Comparison of ENCODE assay signal across 8 cellular contexts in the genomic region with DNA sequence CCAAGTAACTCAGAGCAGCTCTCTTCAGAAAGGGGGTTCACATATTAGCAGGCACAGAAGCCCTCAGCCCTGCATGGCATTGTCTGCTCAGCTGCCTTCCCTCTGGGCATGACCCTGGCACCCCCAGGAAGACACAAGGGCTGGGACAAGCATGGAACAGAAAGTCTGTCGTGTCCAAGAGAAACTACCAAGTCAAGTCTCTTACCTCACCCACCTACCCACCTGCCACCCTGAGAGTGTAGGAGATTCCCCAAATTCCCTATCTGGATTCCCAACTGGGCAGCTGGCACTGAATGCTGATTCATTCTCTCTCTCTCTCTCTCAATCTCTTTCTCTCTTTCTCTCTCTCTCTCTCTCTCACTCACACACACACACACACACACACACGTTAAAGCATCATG. TPM values are rescaled to one million over a fixed set of nuclear protein-coding genes. Genes with fewer than 3 reads are reported as not detected.
DNase-seq lines count a peak whose midpoint lies in the region; ATAC-seq and TF ChIP-seq lines count a peak whose summit lies in the region.

No MANE protein-coding gene starts in this region.

- H3K27ac ChIP-seq in CD4-positive, alpha-beta T cell (ENCODE audit: low read depth, low read length): no peak overlapping the region
- H3K27ac ChIP-seq in colonic mucosa: peak overlapping the region; percentile 56

- H3K4me1 ChIP-seq in colonic mucosa: peaks cover 84% of the 10 kb centered on the region

- no peak overlapping the region for H3K4me3 ChIP-seq in colonic mucosa

- intact Hi-C loops in CD4-positive, alpha-beta T cell (cut with DNase I, micrococcal nuclease): loop anchor here (1.0 to 10.0 kb wide), 4 partner anchors 12 to 46 kb away; a partner anchor contains a TSS
- intact Hi-C loops in colonic mucosa (cut with DNase I): no loop called here

- H3K27me3 Mint-ChIP-seq in CD4-positive, alpha-beta T cell: no peaks in the 10 kb centered on the region
- no peaks in the 10 kb centered on the region for H3K27me3 Mint-ChIP-seq in nephron (ENCODE audit: low read depth)

- CTCF ChIA-PET in CD4-positive, alpha-beta T cell (lab: Charles Lee): interaction anchor here (0.6 to 1.2 kb wide), 6 partner anchors 9 to 68 kb away, joined by 3 to 5 read pairs (median 3); no protein-coding TSS in a partner anchor

- peak overlapping the region; percentile 46 to 91 for H3K9ac ChIP-seq in colonic mucosa (ENCODE audit: low read depth in 2 of 2, low read length in 2 of 2)

- no peaks in the 10 kb centered on the region for H3K9me3 ChIP-seq in CD4-positive, alpha-beta T cell (ENCODE audit: control insufficient read depth, low read length)
- no peaks in the 10 kb centered on the region for H3K9me3 ChIP-seq in colonic mucosa

- no peaks in the 10 kb centered on the region for H3K36me3 ChIP-seq in colonic mucosa

- no peak for TF ChIP-seq CTCF in CD4-positive, alpha-beta T cell (IDR thresholded peaks at IDR 0.05)
- no peak for TF ChIP-seq CTCF in colonic mucosa (IDR thresholded peaks at IDR 0.05)
- TF ChIP-seq CTCF in nephron (IDR thresholded peaks at IDR 0.05; ENCODE audit: unreplicated experiment in 3 of 3): no peak

- peak overlapping the region; percentile 86 for H3K4me3 Mint-ChIP-seq in CD4-positive, alpha-beta T cell
- H3K4me3 Mint-ChIP-seq in nephron: peak overlapping the region; percentile 49 to 76 (median 72)

- H3K4me1 Mint-ChIP-seq in CD4-positive, alpha-beta T cell (ENCODE audit: low read depth): peaks cover 97% of the 10 kb centered on the region
- peaks cover 96% of the 10 kb centered on the region for H3K4me1 Mint-ChIP-seq in nephron

- H3K27me3 ChIP-seq in CD4-positive, alpha-beta T cell (ENCODE audit: control insufficient read depth, insufficient read depth, low read length): no peaks in the 10 kb centered on the region
- H3K27me3 ChIP-seq in colonic mucosa: no peaks in the 10 kb centered on the region

- peaks cover 17% of the 10 kb centered on the region for H3K36me3 Mint-ChIP-seq in CD4-positive, alpha-beta T cell (ENCODE audit: low read depth)
- H3K36me3 Mint-ChIP-seq in nephron (ENCODE audit: low read depth): peaks cover 7% of the 10 kb centered on the region

- POLR2A ChIA-PET in CD4-positive, alpha-beta T cell (lab: Charles Lee): interaction anchor here (1.4 to 3.3 kb wide), 4 partner anchors 11 to 23 kb away, joined by 3 to 28 read pairs (median 16); no protein-coding TSS in a partner anchor

- peak overlapping the region; percentile 84 for H3K27ac Mint-ChIP-seq in CD4-positive, alpha-beta T cell
- H3K27ac Mint-ChIP-seq in nephron: peak overlapping the region; percentile 90 to 97 (median 94)

- no peaks in the 10 kb centered on the region for H3K9me3 Mint-ChIP-seq in CD4-positive, alpha-beta T cell
- H3K9me3 Mint-ChIP-seq in nephron: no peaks in the 10 kb centered on the region

- ATAC-seq in CD4-positive, alpha-beta T cell (ENCODE audit: poor library complexity): no peak
- no peak for ATAC-seq in HG03108 (IDR thresholded peaks at IDR 0.05; ENCODE audit: unreplicated experiment)

- in situ Hi-C loops in KBM-7 (cut with MboI; ENCODE audit: low pct_unique_long_range_greater_than_20kb, low sequenced_read_pairs): no loop called here

- DNase-seq in CD4-positive, alpha-beta T cell: no peak
- peak; percentile 67 for DNase-seq in LHCN-M2 (ENCODE audit: low read depth)
- DNase-seq in colonic mucosa: no peak
- DNase-seq in NCI-H187 treated with DMSO at 0.1 percent for 48 hours (lab: John Stamatoyannopoulos, UW): no peak
- DNase-seq in KBM-7: no peak
- DNase-seq in GDM1 (lab: John Stamatoyannopoulos, UW): no peak

RNA-seq across cellular contexts. Expression of a gene that starts 21.6 kb away (rescaled TPM):
- total RNA-seq in CD4-positive, alpha-beta T cell: 100 to 1,000 TPM; 244 to 254 TPM
- total RNA-seq in LHCN-M2 (2014; rRNA removed) (7.6 and 13.9 TPM in 2 replicates), colonic mucosa (10 to 100 TPM; 21.2 to 21.6 TPM)
- polyA plus RNA-seq in LHCN-M2 (2012): 10.4 TPM

Comparison
In these comparisons a context has a peak if more than half of its experiments do, and no peak if none do; other contexts are left out.
1. RNA of a gene that starts 21.6 kb away (total RNA-seq): 244 to 254 TPM in CD4-positive, alpha-beta T cell; 21.2 to 21.6 TPM in colonic mucosa and 7.6 to 13.9 TPM in LHCN-M2; every median in the first group is over 10 times any median in the second.